24 cellular contexts compared by ENCODE assay signal in genomic region chr18:69895081-69896047, GRCh38. TPM values are rescaled to one million over a fixed set of nuclear protein-coding genes. Genes with fewer than 3 reads are reported as not detected.
DNase-seq lines count a peak whose midpoint lies in the region; ATAC-seq and FAIRE-seq lines count a peak whose summit lies in the region.
"Had no signal": no experiment of that assay in that cellular context is flagged by ENCODE, and none has a peak within 500 bp of the region (broad histone marks: within the 10 kb centered on the region; RNA-seq: fewer than 3 reads in every experiment).

No MANE protein-coding gene starts in this region.

- no peak overlapping the region for H3K4me3 ChIP-seq in small intestine (ENCODE audit: low read depth in 1 of 2, low read length in 2 of 2)
- no peak overlapping the region for H3K4me3 ChIP-seq in right cardiac atrium (ENCODE audit: low read length)
- H3K4me3 ChIP-seq: gastroesophageal sphincter, mucosa of descending colon, vagina had no signal

- H3K27ac ChIP-seq in small intestine (ENCODE audit: low read depth in 1 of 2, low read length in 1 of 2) (no peak overlapping the region), right cardiac atrium (ENCODE audit: low read length) (no peak overlapping the region)
- H3K27ac ChIP-seq: gastroesophageal sphincter, HL-60, vagina had no signal

- in situ Hi-C loops in ACHN (cut with HindIII; ENCODE audit: low pct_ligation_motif_present, low pct_unique_long_range_greater_than_20kb, low sequenced_read_pairs): no loop called here

- H3K4me3 Mint-ChIP-seq in activated naive CD8-positive, alpha-beta T cell: no peak overlapping the region
- H3K4me3 Mint-ChIP-seq: activated naive CD4-positive, alpha-beta T cell treated with anti-CD3 and anti-CD28 coated beads, Interleukin-2, amount 50 U/mL, for 24 hours; brain had no signal

- H3K27me3 Mint-ChIP-seq in activated naive CD8-positive, alpha-beta T cell: no peaks in the 10 kb centered on the region
- H3K27me3 Mint-ChIP-seq: activated naive CD4-positive, alpha-beta T cell treated with anti-CD3 and anti-CD28 coated beads, Interleukin-2, amount 50 U/mL, for 24 hours; brain had no signal

- intact Hi-C loops in right cardiac atrium (cut with DNase I): no loop called here

- no peak for DNase-seq in activated naive CD4-positive, alpha-beta T cell treated with anti-CD3 and anti-CD28 coated beads, Interleukin-2, amount 50 U/mL, for 72 hours (ENCODE audit: low spot score in 2 of 2)
- DNase-seq in activated naive CD4-positive, alpha-beta T cell (lab: John Stamatoyannopoulos, UW): no peak
- peak; percentile 96 for DNase-seq in NCI-H460 (ENCODE audit: extremely low read depth, low read depth)
- DNase-seq in small intestine: peak; percentile 13
- no peak for DNase-seq in right cardiac atrium
- no peak for DNase-seq in ACHN
- DNase-seq: Caco-2; EL; KG1; mucosa of descending colon; NCI-H1048; nucleus accumbens; OCI-M1; retina; SIG-M5; stimulated activated CD4-positive, alpha-beta T cell treated with anti-CD3 and anti-CD28 coated beads, Interleukin-15, amount 100 ng/mL, for 24 hours had no signal

- ATAC-seq in activated naive CD4-positive, alpha-beta T cell treated with anti-CD3 and anti-CD28 coated beads, Interleukin-2, amount 50 U/mL, for 72 hours: no peak
- no peak for ATAC-seq in right cardiac atrium
- no peak for ATAC-seq in HG03520 (IDR thresholded peaks at IDR 0.05; ENCODE audit: unreplicated experiment)
- ATAC-seq: gastroesophageal sphincter, left lobe of liver, mucosa of descending colon had no signal

- no peaks in the 10 kb centered on the region for H3K4me1 ChIP-seq in small intestine (ENCODE audit: control insufficient read depth in 2 of 2, insufficient read depth in 1 of 2, low read depth in 1 of 2, low read length in 1 of 2)
- no peaks in the 10 kb centered on the region for H3K4me1 ChIP-seq in right cardiac atrium (ENCODE audit: control insufficient read depth, insufficient read depth, low read length)
- H3K4me1 ChIP-seq: Caco-2, gastroesophageal sphincter, vagina had no signal

- H3K9me3 ChIP-seq in small intestine (ENCODE audit: control insufficient read depth, low read depth): no peaks in the 10 kb centered on the region
- no peaks in the 10 kb centered on the region for H3K9me3 ChIP-seq in right cardiac atrium (ENCODE audit: control insufficient read depth, low read length)
- H3K9me3 ChIP-seq: Caco-2, gastroesophageal sphincter, mucosa of descending colon, vagina had no signal

- H3K9me3 Mint-ChIP-seq in activated naive CD4-positive, alpha-beta T cell treated with anti-CD3 and anti-CD28 coated beads, Interleukin-2, amount 50 U/mL, for 72 hours: peaks cover 14 to 18% of the 10 kb centered on the region in 2 donors
- peaks cover 12% of the 10 kb centered on the region for H3K9me3 Mint-ChIP-seq in activated naive CD8-positive, alpha-beta T cell (ENCODE audit: low read depth)

- peaks cover 74% of the 10 kb centered on the region for H3K4me1 Mint-ChIP-seq in activated naive CD8-positive, alpha-beta T cell (ENCODE audit: low read depth)
- H3K4me1 Mint-ChIP-seq: brain had no signal

- H3K36me3 ChIP-seq in small intestine (ENCODE audit: control insufficient read depth in 2 of 2, insufficient read depth in 2 of 2, low read length in 2 of 2): no peaks in the 10 kb centered on the region
- H3K36me3 ChIP-seq: gastroesophageal sphincter, vagina had no signal

- FAIRE-seq in small intestine (lab: Jason Lieb, UNC): no peak

- 81 to 87% (median 87%) methylated on average over 19 of the region's 19 CpGs for WGBS in small intestine, 3 donors
- WGBS in right cardiac atrium: 87% methylated on average over 19 of the region's 19 CpGs

- peak overlapping the region; percentile 79 to 98 for H3K27ac Mint-ChIP-seq in activated naive CD4-positive, alpha-beta T cell treated with anti-CD3 and anti-CD28 coated beads, Interleukin-2, amount 50 U/mL, for 72 hours
- H3K27ac Mint-ChIP-seq in activated naive CD8-positive, alpha-beta T cell: peak overlapping the region; percentile 92
- H3K27ac Mint-ChIP-seq: brain had no signal

- no peaks in the 10 kb centered on the region for H3K27me3 ChIP-seq in small intestine (ENCODE audit: control insufficient read depth in 2 of 2, insufficient read depth in 2 of 2, low read length in 2 of 2)
- H3K27me3 ChIP-seq in right cardiac atrium (ENCODE audit: control insufficient read depth, insufficient read depth): no peaks in the 10 kb centered on the region
- H3K27me3 ChIP-seq: gastroesophageal sphincter, vagina had no signal

- H3K36me3 Mint-ChIP-seq in activated naive CD4-positive, alpha-beta T cell treated with anti-CD3 and anti-CD28 coated beads, Interleukin-2, amount 50 U/mL, for 72 hours: peaks cover 44 to 82% of the 10 kb centered on the region in 2 donors
- peaks cover 41% of the 10 kb centered on the region for H3K36me3 Mint-ChIP-seq in activated naive CD8-positive, alpha-beta T cell
- H3K36me3 Mint-ChIP-seq: brain had no signal

RNA-seq across cellular contexts. Expression of gene CD226, which starts 52.3 kb away (rescaled TPM):
- 10 to 100 TPM; 42.4 to 86.5 TPM for total RNA-seq in activated naive CD4-positive, alpha-beta T cell treated with anti-CD3 and anti-CD28 coated beads, Interleukin-2, amount 50 U/mL, for 72 hours
- 41.8 and 45.5 TPM in 2 replicates for total RNA-seq in NCI-H460 (2014; rRNA removed; shearing (Covaris generic))
- polyA plus RNA-seq in NCI-H460 (2014; cell fraction: nucleus; rRNA removed): 28.8 and 35.3 TPM in 2 replicates
- polyA plus RNA-seq in small intestine: 1 to 10 TPM in 1 of 3 donors, under 1 TPM in 2; 0.22 to 1.6 (median 0.27) TPM
- total RNA-seq in right cardiac atrium: 1 to 10 TPM; 1.1 to 1.8 (median 1.4) TPM
- 0.11 TPM for polyA plus RNA-seq in right cardiac atrium

Comparison
In these comparisons a context has a peak if more than half of its experiments do, and no peak if none do; other contexts are left out.
1. DNase-seq: peak in NCI-H460 (single experiment) and small intestine (single experiment); none in activated naive CD4-positive, alpha-beta T cell treated with anti-CD3 and anti-CD28 coated beads, Interleukin-2, amount 50 U/mL, for 72 hours (0 of 2), activated naive CD4-positive, alpha-beta T cell (0 of 4), right cardiac atrium (0 of 3) and ACHN (single experiment).
2. RNA of gene CD226, which starts 52.3 kb away (total RNA-seq): 42.4 to 86.5 TPM in activated naive CD4-positive, alpha-beta T cell treated with anti-CD3 and anti-CD28 coated beads, Interleukin-2, amount 50 U/mL, for 72 hours and 41.8 to 45.5 TPM in NCI-H460; 1.1 to 1.8 TPM in right cardiac atrium; every median in the first group is over 10 times any median in the second.